ENCODE assay signal across 1 cellular context in the genomic region with DNA sequence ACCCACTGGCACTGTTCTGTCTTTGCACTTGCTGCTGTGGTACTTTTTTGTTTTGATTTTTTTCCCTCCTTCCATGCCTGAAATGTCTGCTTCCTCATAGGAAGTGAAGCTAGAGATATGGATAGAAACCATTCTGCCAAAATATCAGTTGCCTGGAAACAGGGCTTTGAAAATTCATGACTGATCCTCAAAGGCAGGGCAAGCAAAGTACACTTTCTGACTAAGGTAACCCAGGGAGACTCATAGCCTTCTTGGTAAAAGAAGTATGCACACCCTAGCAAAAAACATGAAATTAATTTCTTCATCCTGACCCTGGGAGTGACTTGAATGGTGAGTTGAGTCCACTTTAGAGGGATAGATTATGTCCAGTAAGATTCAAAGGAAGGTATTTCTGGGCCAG.
TF ChIP-seq lines count a peak whose summit lies in the region.

No MANE protein-coding gene starts in this region.

TF ChIP-seq in H1, 55 proteins besides CTCF, POLR2A, EP300 and RAD21 (continued from another document):
- TF ChIP-seq, protein P1, sequence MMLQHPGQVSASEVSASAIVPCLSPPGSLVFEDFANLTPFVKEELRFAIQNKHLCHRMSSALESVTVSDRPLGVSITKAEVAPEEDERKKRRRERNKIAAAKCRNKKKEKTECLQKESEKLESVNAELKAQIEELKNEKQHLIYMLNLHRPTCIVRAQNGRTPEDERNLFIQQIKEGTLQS (IDR thresholded peaks at IDR 0.05; ENCODE audit: insufficient read depth, low read depth, low read length), result no peak
- TF ChIP-seq TEAD4 (IDR thresholded peaks at IDR 0.05; ENCODE audit: low read depth, low read length), result no peak
- TF ChIP-seq RBBP5 (IDR thresholded peaks at IDR 0.05; ENCODE audit: borderline replicate concordance, low read depth, low read length), result no peak
- TF ChIP-seq SAP30 (IDR thresholded peaks at IDR 0.05; ENCODE audit: insufficient read depth, insufficient replicate concordance, low read length), result no peak
- TF ChIP-seq KDM5A (IDR thresholded peaks at IDR 0.05; ENCODE audit: low read length), result no peak
- TF ChIP-seq, protein P2, sequence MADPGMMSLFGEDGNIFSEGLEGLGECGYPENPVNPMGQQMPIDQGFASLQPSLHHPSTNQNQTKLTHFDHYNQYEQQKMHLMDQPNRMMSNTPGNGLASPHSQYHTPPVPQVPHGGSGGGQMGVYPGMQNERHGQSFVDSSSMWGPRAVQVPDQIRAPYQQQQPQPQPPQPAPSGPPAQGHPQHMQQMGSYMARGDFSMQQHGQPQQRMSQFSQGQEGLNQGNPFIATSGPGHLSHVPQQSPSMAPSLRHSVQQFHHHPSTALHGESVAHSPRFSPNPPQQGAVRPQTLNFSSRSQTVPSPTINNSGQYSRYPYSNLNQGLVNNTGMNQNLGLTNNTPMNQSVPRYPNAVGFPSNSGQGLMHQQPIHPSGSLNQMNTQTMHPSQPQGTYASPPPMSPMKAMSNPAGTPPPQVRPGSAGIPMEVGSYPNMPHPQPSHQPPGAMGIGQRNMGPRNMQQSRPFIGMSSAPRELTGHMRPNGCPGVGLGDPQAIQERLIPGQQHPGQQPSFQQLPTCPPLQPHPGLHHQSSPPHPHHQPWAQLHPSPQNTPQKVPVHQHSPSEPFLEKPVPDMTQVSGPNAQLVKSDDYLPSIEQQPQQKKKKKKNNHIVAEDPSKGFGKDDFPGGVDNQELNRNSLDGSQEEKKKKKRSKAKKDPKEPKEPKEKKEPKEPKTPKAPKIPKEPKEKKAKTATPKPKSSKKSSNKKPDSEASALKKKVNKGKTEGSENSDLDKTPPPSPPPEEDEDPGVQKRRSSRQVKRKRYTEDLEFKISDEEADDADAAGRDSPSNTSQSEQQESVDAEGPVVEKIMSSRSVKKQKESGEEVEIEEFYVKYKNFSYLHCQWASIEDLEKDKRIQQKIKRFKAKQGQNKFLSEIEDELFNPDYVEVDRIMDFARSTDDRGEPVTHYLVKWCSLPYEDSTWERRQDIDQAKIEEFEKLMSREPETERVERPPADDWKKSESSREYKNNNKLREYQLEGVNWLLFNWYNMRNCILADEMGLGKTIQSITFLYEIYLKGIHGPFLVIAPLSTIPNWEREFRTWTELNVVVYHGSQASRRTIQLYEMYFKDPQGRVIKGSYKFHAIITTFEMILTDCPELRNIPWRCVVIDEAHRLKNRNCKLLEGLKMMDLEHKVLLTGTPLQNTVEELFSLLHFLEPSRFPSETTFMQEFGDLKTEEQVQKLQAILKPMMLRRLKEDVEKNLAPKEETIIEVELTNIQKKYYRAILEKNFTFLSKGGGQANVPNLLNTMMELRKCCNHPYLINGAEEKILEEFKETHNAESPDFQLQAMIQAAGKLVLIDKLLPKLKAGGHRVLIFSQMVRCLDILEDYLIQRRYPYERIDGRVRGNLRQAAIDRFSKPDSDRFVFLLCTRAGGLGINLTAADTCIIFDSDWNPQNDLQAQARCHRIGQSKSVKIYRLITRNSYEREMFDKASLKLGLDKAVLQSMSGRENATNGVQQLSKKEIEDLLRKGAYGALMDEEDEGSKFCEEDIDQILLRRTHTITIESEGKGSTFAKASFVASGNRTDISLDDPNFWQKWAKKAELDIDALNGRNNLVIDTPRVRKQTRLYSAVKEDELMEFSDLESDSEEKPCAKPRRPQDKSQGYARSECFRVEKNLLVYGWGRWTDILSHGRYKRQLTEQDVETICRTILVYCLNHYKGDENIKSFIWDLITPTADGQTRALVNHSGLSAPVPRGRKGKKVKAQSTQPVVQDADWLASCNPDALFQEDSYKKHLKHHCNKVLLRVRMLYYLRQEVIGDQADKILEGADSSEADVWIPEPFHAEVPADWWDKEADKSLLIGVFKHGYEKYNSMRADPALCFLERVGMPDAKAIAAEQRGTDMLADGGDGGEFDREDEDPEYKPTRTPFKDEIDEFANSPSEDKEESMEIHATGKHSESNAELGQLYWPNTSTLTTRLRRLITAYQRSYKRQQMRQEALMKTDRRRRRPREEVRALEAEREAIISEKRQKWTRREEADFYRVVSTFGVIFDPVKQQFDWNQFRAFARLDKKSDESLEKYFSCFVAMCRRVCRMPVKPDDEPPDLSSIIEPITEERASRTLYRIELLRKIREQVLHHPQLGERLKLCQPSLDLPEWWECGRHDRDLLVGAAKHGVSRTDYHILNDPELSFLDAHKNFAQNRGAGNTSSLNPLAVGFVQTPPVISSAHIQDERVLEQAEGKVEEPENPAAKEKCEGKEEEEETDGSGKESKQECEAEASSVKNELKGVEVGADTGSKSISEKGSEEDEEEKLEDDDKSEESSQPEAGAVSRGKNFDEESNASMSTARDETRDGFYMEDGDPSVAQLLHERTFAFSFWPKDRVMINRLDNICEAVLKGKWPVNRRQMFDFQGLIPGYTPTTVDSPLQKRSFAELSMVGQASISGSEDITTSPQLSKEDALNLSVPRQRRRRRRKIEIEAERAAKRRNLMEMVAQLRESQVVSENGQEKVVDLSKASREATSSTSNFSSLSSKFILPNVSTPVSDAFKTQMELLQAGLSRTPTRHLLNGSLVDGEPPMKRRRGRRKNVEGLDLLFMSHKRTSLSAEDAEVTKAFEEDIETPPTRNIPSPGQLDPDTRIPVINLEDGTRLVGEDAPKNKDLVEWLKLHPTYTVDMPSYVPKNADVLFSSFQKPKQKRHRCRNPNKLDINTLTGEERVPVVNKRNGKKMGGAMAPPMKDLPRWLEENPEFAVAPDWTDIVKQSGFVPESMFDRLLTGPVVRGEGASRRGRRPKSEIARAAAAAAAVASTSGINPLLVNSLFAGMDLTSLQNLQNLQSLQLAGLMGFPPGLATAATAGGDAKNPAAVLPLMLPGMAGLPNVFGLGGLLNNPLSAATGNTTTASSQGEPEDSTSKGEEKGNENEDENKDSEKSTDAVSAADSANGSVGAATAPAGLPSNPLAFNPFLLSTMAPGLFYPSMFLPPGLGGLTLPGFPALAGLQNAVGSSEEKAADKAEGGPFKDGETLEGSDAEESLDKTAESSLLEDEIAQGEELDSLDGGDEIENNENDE (IDR thresholded peaks at IDR 0.05; ENCODE audit: insufficient replicate concordance, low read length), result no peak
- TF ChIP-seq ASH2L (IDR thresholded peaks at IDR 0.05; ENCODE audit: low read length), result no peak
- no peak for TF ChIP-seq RNF2 (IDR thresholded peaks at IDR 0.05; ENCODE audit: borderline replicate concordance, low read depth, low read length, missing control alignments, poor library complexity, severe bottlenecking)
- no peak for TF ChIP-seq SUZ12 (IDR thresholded peaks at IDR 0.05; ENCODE audit: low read length)
- TF ChIP-seq CBX5 (IDR thresholded peaks at IDR 0.05; ENCODE audit: low read depth, low read length), result no peak
- no peak for TF ChIP-seq GABPA (IDR thresholded peaks at IDR 0.05; ENCODE audit: borderline replicate concordance, insufficient read depth, low read length)
- TF ChIP-seq NRF1 (IDR thresholded peaks at IDR 0.05; ENCODE audit: low read depth, low read length), result no peak
- no peak for TF ChIP-seq NANOG (IDR thresholded peaks at IDR 0.05; ENCODE audit: insufficient read depth, low read depth, low read length, poor library complexity, severe bottlenecking)
- TF ChIP-seq HDAC2 (IDR thresholded peaks at IDR 0.05; ENCODE audit: borderline replicate concordance in 1 of 2, low read depth in 2 of 2, low read length in 2 of 2), result no peak
- TF ChIP-seq ZNF274 (IDR thresholded peaks at IDR 0.05; ENCODE audit: borderline replicate concordance, extremely low read depth, low read length), result no peak
- TF ChIP-seq FOSL1 (IDR thresholded peaks at IDR 0.05; ENCODE audit: insufficient read depth, low read depth, low read length), result no peak
- no peak for TF ChIP-seq SIX5 (IDR thresholded peaks at IDR 0.05; ENCODE audit: low read depth, low read length)
- no peak for TF ChIP-seq JUN (IDR thresholded peaks at IDR 0.05; ENCODE audit: low read depth, low read length)
